In the genomic region with DNA sequence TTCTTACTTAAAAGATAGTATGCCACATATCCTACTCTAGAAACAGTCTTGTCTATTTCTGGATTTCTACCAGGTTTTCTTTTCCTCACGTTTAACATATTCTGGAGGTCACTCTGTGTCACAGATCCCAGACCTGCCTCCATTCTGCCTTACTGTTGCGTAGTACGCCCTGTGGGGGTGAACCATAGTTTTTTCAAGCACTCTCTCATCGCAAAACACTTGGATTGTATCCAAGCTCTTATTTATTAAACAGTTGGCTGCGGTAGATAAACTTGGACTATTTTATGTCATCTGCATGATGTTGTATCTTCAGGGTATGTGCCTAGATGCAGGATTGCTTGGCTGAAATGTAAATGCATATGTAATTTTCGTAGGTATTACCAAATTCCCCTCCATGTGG, we compare ENCODE assay signal across 16 cellular contexts. TPM values are rescaled to one million over a fixed set of nuclear protein-coding genes. Genes with fewer than 3 reads are reported as not detected.
DNase-seq lines count a peak whose midpoint lies in the region; ATAC-seq and TF ChIP-seq lines count a peak whose summit lies in the region.
"Had no signal": no experiment of that assay in that cellular context is flagged by ENCODE, and none has a peak within 500 bp of the region (broad histone marks: within the 10 kb centered on the region; RNA-seq: fewer than 3 reads in every experiment).

No MANE protein-coding gene starts in this region.

- no peaks in the 10 kb centered on the region for H4K20me1 ChIP-seq in Karpas-422 (ENCODE audit: insufficient read depth, low read depth, low read length)

- no peak overlapping the region for H3K27ac Mint-ChIP-seq in immature natural killer cell
- H3K27ac Mint-ChIP-seq: CD8-positive, alpha-beta T cell; T-helper 17 cell had no signal

- no peaks in the 10 kb centered on the region for H3K9me3 Mint-ChIP-seq in immature natural killer cell
- H3K9me3 Mint-ChIP-seq: CD8-positive, alpha-beta T cell had no signal

- H3K27ac ChIP-seq in heart left ventricle (peak overlapping the region in 7 of 12 donors; percentile 4 to 87 (median 47)), Karpas-422 (ENCODE audit: low read length) (peak overlapping the region; percentile 98)

- H3K9me3 ChIP-seq in heart left ventricle (no peaks in the 10 kb centered on the region), Karpas-422 (ENCODE audit: low read length) (no peaks in the 10 kb centered on the region)

- H3K36me3 Mint-ChIP-seq in immature natural killer cell: no peaks in the 10 kb centered on the region
- H3K36me3 Mint-ChIP-seq: CD8-positive, alpha-beta T cell had no signal

- peaks cover 96% of the 10 kb centered on the region for H3K79me2 ChIP-seq in Karpas-422 (ENCODE audit: low read length)

- peak overlapping the region; percentile 77 for H3K9ac ChIP-seq in Karpas-422 (ENCODE audit: low read length)

- H3K27me3 Mint-ChIP-seq in immature natural killer cell (ENCODE audit: low read depth in 3 of 3): peaks cover 0 to 6% (median 5%) of the 10 kb centered on the region in 3 donors

- H3K27me3 ChIP-seq in heart left ventricle (no peaks in the 10 kb centered on the region), Karpas-422 (ENCODE audit: low read length) (no peaks in the 10 kb centered on the region)

- H3K4me1 ChIP-seq in heart left ventricle: peaks cover 5 to 65% (median 36%) of the 10 kb centered on the region in 12 donors
- peaks cover 74% of the 10 kb centered on the region for H3K4me1 ChIP-seq in Karpas-422 (ENCODE audit: low read length)

- H3K4me3 Mint-ChIP-seq in immature natural killer cell: no peak overlapping the region
- H3K4me3 Mint-ChIP-seq: CD8-positive, alpha-beta T cell; T-helper 17 cell had no signal

- H2AFZ ChIP-seq in Karpas-422 (ENCODE audit: low read length): no peak overlapping the region

- H3K4me3 ChIP-seq in heart left ventricle (no peak overlapping the region), Karpas-422 (ENCODE audit: low read length) (no peak overlapping the region)

- intact Hi-C loops in heart left ventricle (cut with DNase I) (no loop called here), left ventricle myocardium superior (cut with micrococcal nuclease) (no loop called here)

- H3K36me3 ChIP-seq in heart left ventricle (peaks cover 0 to 19% (median 0%) of the 10 kb centered on the region in 9 donors), Karpas-422 (ENCODE audit: insufficient read depth, low read length) (peaks cover 30% of the 10 kb centered on the region; the same call in 1 of the 2 replicates)

- TF ChIP-seq POLR2A in heart left ventricle (IDR thresholded peaks at IDR 0.05): no peak
- no peak for TF ChIP-seq POLR2A in erythroblast (IDR thresholded peaks at IDR 0.05; ENCODE audit: low read length)

- no peak for TF ChIP-seq CTCF in heart left ventricle (IDR thresholded peaks at IDR 0.05)

- peak overlapping the region; percentile 78 for H3K4me2 ChIP-seq in Karpas-422 (ENCODE audit: low read depth, low read length, poor library complexity, severe bottlenecking)

- ATAC-seq in heart left ventricle (no peak), left ventricle myocardium superior (no peak), GM21526 (IDR thresholded peaks at IDR 0.05; ENCODE audit: low FRiP score, unreplicated experiment) (no peak)
- ATAC-seq: CD8-positive, alpha-beta T cell; Panc1; Right ventricle myocardium inferior; T-helper 17 cell had no signal

- H3K4me1 Mint-ChIP-seq in immature natural killer cell: no peaks in the 10 kb centered on the region
- H3K4me1 Mint-ChIP-seq: T-helper 17 cell had no signal

- H3K9me2 ChIP-seq in Karpas-422 (replicated peaks; ENCODE audit: insufficient read depth, low read length): no peaks in the 10 kb centered on the region

- no peak for DNase-seq in heart left ventricle
- no peak for DNase-seq in left ventricle myocardium superior
- DNase-seq in Karpas-422: no peak
- peak; percentile 34 to 39 for DNase-seq in erythroblast (lab: John Stamatoyannopoulos, UW)
- no peak for DNase-seq in immature natural killer cell
- no peak for DNase-seq in SIG-M5 (lab: John Stamatoyannopoulos, UW)
- DNase-seq: ACHN; CD8-positive, alpha-beta T cell; NCI-H1048; NCI-H1930; NCI-H2227 treated with DMSO at 0.1 percent for 48 hours; NCI-H748 treated with DMSO at 0.1 percent for 48 hours; T-helper 17 cell had no signal

- WGBS in heart left ventricle, 4 donors: 70 to 80% (median 74%) methylated on average over 6 of the region's 6 CpGs

RNA-seq across cellular contexts. Expression of gene ABTB1, which starts 55.7 kb away (rescaled TPM):
- 10 to 100 TPM; 15.4 to 39.3 (median 30.9) TPM for total RNA-seq in heart left ventricle
- polyA plus RNA-seq in heart left ventricle: 10 to 100 TPM; 29.3 to 35.3 TPM
- total RNA-seq in left ventricle myocardium superior: 34.2 TPM
- total RNA-seq in Karpas-422 (2014; rRNA removed; shearing (Covaris generic); ENCODE audit: low replicate concordance): 20.1 and 25.5 TPM in 2 replicates
- polyA plus RNA-seq in immature natural killer cell: 100 to 1,000 TPM in 1 of 3 donors, 10 to 100 TPM in 2; 71.9 to 141 (median 83.7) TPM

Comparison
In these comparisons a context has a peak if more than half of its experiments do, and no peak if none do; other contexts are left out.
1. DNase-seq: peak in erythroblast (2 of 2); none in heart left ventricle (0 of 5), left ventricle myocardium superior (single experiment), Karpas-422 (single experiment), immature natural killer cell (0 of 3) and SIG-M5 (single experiment).